29 cellular contexts compared by ENCODE assay signal in the genomic region with DNA sequence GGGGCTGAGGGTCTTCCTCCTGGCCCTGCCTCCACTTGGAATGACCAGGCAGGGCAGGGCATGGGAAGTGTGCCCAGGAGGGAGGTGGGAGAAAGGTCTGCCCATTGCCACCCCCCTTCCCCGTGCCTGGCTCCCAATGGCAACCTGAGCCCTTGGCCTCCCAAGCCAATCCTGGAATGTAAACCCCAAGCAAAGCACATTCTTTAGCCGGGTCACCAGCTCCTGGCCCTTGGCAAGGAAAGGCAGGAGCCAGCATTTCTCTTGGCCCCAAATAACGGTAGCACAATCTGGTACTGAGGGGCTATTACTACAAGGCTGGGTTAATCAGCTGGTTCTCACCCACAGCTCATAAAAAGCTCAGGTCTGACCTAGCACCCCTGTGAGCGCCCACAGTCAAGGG. TPM values are rescaled to one million over a fixed set of nuclear protein-coding genes. Genes with fewer than 3 reads are reported as not detected.
"Had no signal": no experiment of that assay in that cellular context is flagged by ENCODE, and none has a peak within 500 bp of the region (broad histone marks: within the 10 kb centered on the region; RNA-seq: fewer than 3 reads in every experiment).

No MANE protein-coding gene starts in this region.

- H3K27me3 ChIP-seq: left lung, ovary, right lobe of liver, upper lobe of left lung had no signal

- DNase-seq: activated CD4-positive, alpha-beta T cell treated with anti-CD3 and anti-CD28 coated beads, Interleukin-2, amount 10 ng/mL, durations not matched to agents 7 days and 5 days; activated CD8-positive, alpha-beta memory T cell treated with anti-CD3 and anti-CD28 coated beads, Interleukin-2, amount 10 ng/mL, durations not matched to agents 7 days and 5 days; activated CD8-positive, alpha-beta T cell treated with anti-CD3 and anti-CD28 coated beads for 36 hours; activated gamma-delta T cell; anterior cingulate cortex; brain microvascular endothelial cell; caudate nucleus; dorsolateral prefrontal cortex; effector memory CD8-positive, alpha-beta T cell; esophagus squamous epithelium; heart left ventricle; islet precursor cell; left lung; natural killer cell; right lobe of liver; stimulated activated CD4-positive, alpha-beta T cell treated with anti-CD3 and anti-CD28 coated beads, Interleukin-2, amount 100 ng/mL, for 48 hours; stimulated activated CD8-positive, alpha-beta memory T cell treated with anti-CD3 and anti-CD28 coated beads, Interleukin-4, amount 100 ng/mL, for 48 hours; stimulated activated naive B cell treated with anti-CD40 and anti-IgM and Interleukin-4, amounts not matched to agents 10 μg/mL and 1 μg/mL and 100 μg/mL, for 72 hours; T-cell; upper lobe of left lung had no signal

- H3K27ac ChIP-seq: brain microvascular endothelial cell, dorsolateral prefrontal cortex, esophagus squamous epithelium, gastroesophageal sphincter, heart left ventricle, left lung, neutrophil, ovary, right lobe of liver, upper lobe of left lung, VCaP had no signal

- H3K4me3 ChIP-seq: dorsolateral prefrontal cortex, esophagus squamous epithelium, gastroesophageal sphincter, heart left ventricle, left lung, ovary, right lobe of liver, smooth muscle cell, upper lobe of left lung had no signal

- ATAC-seq: activated CD4-positive, CD25-positive, alpha-beta regulatory T cell treated with anti-CD3 and anti-CD28 coated beads, Interleukin-2, amount 50 U/mL, for 24 hours; activated CD8-positive, alpha-beta memory T cell treated with anti-CD3 and anti-CD28 coated beads, Interleukin-2, amount 10 ng/mL, durations not matched to agents 7 days and 5 days; activated CD8-positive, alpha-beta T cell treated with anti-CD3 and anti-CD28 coated beads for 36 hours; effector memory CD8-positive, alpha-beta T cell; gastroesophageal sphincter; heart left ventricle; left lung; natural killer cell; right lobe of liver; stimulated activated naive B cell treated with anti-CD40 and anti-IgM and Interleukin-4, amounts not matched to agents 10 μg/mL and 1 μg/mL and 100 μg/mL, for 72 hours; T-cell had no signal

- H3K36me3 ChIP-seq: brain microvascular endothelial cell, esophagus squamous epithelium, gastroesophageal sphincter, heart left ventricle, left lung, neutrophil, ovary, right lobe of liver, upper lobe of left lung had no signal

- H3K9me3 ChIP-seq: esophagus squamous epithelium, gastroesophageal sphincter, heart left ventricle, left lung, neutrophil, ovary, right lobe of liver, upper lobe of left lung had no signal

RNA-seq across cellular contexts. Expression of a gene that starts 28.2 kb away (rescaled TPM):
- total RNA-seq: activated CD4-positive, alpha-beta T cell treated with anti-CD3 and anti-CD28 coated beads, Interleukin-2, amount 10 ng/mL, durations not matched to agents 7 days and 5 days; activated CD8-positive, alpha-beta memory T cell treated with anti-CD3 and anti-CD28 coated beads, Interleukin-2, amount 10 ng/mL, durations not matched to agents 7 days and 5 days; activated CD8-positive, alpha-beta T cell treated with anti-CD3 and anti-CD28 coated beads for 36 hours; activated T-helper 1 cell treated with anti-CD3 and anti-CD28 coated beads, Interleukin-12 subunit alpha, Interleukin-12 subunit beta, Interleukin-2, Interleukin-4 antibody, amounts not matched to agents 30 ng/mL and 10 ng/mL and 1 ng/mL, durations not matched to agents 14 hours and 24 hours and 36 hours; lung microvascular endothelial cell; natural killer cell; pulmonary artery endothelial cell; smooth muscle cell had no signal
